1 cellular context compared by ENCODE assay signal in genomic region chr1:227542153-227543120, GRCh38.
A peak's percentile ranks its signal among the peaks of the same experiment; 100 is the strongest.
TF ChIP-seq lines count a peak whose summit lies in the region.

No MANE protein-coding gene starts in this region.

TF ChIP-seq in A549, 52 proteins besides CTCF, POLR2A, EP300 and RAD21 (continued from another document):
- TF ChIP-seq E2F6 (IDR thresholded peaks at IDR 0.05; ENCODE audit: borderline replicate concordance, low read depth) (peak; percentile 69), ZFP36 (IDR thresholded peaks at IDR 0.05; ENCODE audit: borderline replicate concordance, partially characterized antibody) (no peak), HOXA7 (CRISPR knock-in tag; IDR thresholded peaks at IDR 0.05) (no peak), RFX5 (IDR thresholded peaks at IDR 0.05) (no peak), CEBPB (IDR thresholded peaks at IDR 0.05) (no peak), RNF2 (IDR thresholded peaks at IDR 0.05; ENCODE audit: borderline replicate concordance, low read depth) (no peak), SMC3 (IDR thresholded peaks at IDR 0.05) (peak; percentile 73)
